ENCODE assay signal across 22 cellular contexts in genomic region chr15:40087095-40087805, GRCh38. TPM values are rescaled to one million over a fixed set of nuclear protein-coding genes. Genes with fewer than 3 reads are reported as not detected.
A peak's percentile ranks its signal among the peaks of the same experiment; 100 is the strongest.
DNase-seq lines count a peak whose midpoint lies in the region; ATAC-seq, FAIRE-seq and TF ChIP-seq lines count a peak whose summit lies in the region.
"Had no signal": no experiment of that assay in that cellular context is flagged by ENCODE, and none has a peak within 500 bp of the region (broad histone marks: within the 10 kb centered on the region; RNA-seq: fewer than 3 reads in every experiment).

No MANE protein-coding gene starts in this region.

- peak overlapping the region in 1 of 2 experiments; percentile 8; a peak in 1 of 4 replicates for H3K9ac ChIP-seq in K562 (ENCODE audit: insufficient read depth in 1 of 2, low read depth in 2 of 2, low read length in 2 of 2)
- no peak overlapping the region for H3K9ac ChIP-seq in neural progenitor cell

- TF ChIP-seq POLR2A in K562 (conservative IDR thresholded peaks at IDR 0.05), result no peak
- no peak for TF ChIP-seq POLR2A in uterus (IDR thresholded peaks at IDR 0.05)

- no peak for ATAC-seq in left ventricle myocardium superior
- no peak for ATAC-seq in K562
- no peak for ATAC-seq in GM21528 (IDR thresholded peaks at IDR 0.05; ENCODE audit: low FRiP score, unreplicated experiment)
- no peak for ATAC-seq in GM19351 (IDR thresholded peaks at IDR 0.05; ENCODE audit: unreplicated experiment)
- ATAC-seq: left lung had no signal

- intact Hi-C loops in left ventricle myocardium superior (cut with micrococcal nuclease) (no loop called here), K562 (cut with micrococcal nuclease) (no loop called here), uterus (cut with DNase I; ENCODE audit: low total_unique reads) (no loop called here)

- H3K4me2 ChIP-seq in K562 (ENCODE audit: insufficient read depth, low read length) (no peak overlapping the region), neural progenitor cell (peak overlapping the region; percentile 39)
- H3K4me2 ChIP-seq: A549 had no signal

- POLR2A ChIA-PET in K562 (lab: Yijun Ruan, JAX), result interaction anchor here (0.6 to 3.8 kb wide), 8 partner anchors 9 to 407 kb away, joined by 3 to 22 read pairs (median 4); no protein-coding TSS in a partner anchor

- H3K9me3 Mint-ChIP-seq in neural progenitor cell, result no peaks in the 10 kb centered on the region
- H3K9me3 Mint-ChIP-seq: activated CD4-positive, alpha-beta memory T cell treated with anti-CD3 and anti-CD28 coated beads, Interleukin-2, amount 10 ng/mL, durations not matched to agents 7 days and 5 days; T-helper 1 cell treated with Interleukin-12 subunit alpha and Interleukin-12 subunit beta and Interleukin-4 antibody, amounts not matched to agents 30 μg/mL and 1 μg/mL, for 36 hours had no signal

- TF ChIP-seq RAD21 in K562 (CRISPR knock-in tag; conservative IDR thresholded peaks at IDR 0.05 in 1 of 2, IDR thresholded peaks at IDR 0.05 in 1 of 2), result no peak

- peak overlapping the region; percentile 91 for H3K27ac Mint-ChIP-seq in neural progenitor cell
- H3K27ac Mint-ChIP-seq: activated CD4-positive, alpha-beta memory T cell treated with anti-CD3 and anti-CD28 coated beads, Interleukin-2, amount 10 ng/mL, durations not matched to agents 7 days and 5 days; T-helper 1 cell treated with Interleukin-12 subunit alpha and Interleukin-12 subunit beta and Interleukin-4 antibody, amounts not matched to agents 30 μg/mL and 1 μg/mL, for 36 hours had no signal

- H3F3A ChIP-seq in neural progenitor cell (ENCODE audit: low read depth), result peaks cover 46% of the 10 kb centered on the region

- H3K27me3 ChIP-seq in cardiac muscle cell (no peaks in the 10 kb centered on the region), K562 (ENCODE audit: control insufficient read depth in 2 of 2, insufficient read depth in 2 of 2, low read length in 2 of 2) (no peaks in the 10 kb centered on the region), neural progenitor cell (peaks cover 48% of the 10 kb centered on the region), uterus (no peaks in the 10 kb centered on the region)
- H3K27me3 ChIP-seq: left lung, stomach had no signal

- CTCF ChIA-PET in K562 (lab: Yijun Ruan, JAX; ENCODE audit: low intra/inter-chr PET ratio), result no interaction called here

- H3K4me1 Mint-ChIP-seq in neural progenitor cell, result peaks cover 96% of the 10 kb centered on the region

- in situ Hi-C loops in K562 (cut with MboI), result no loop called here

- no peaks in the 10 kb centered on the region for H3K9me1 ChIP-seq in K562 (ENCODE audit: control insufficient read depth, insufficient read depth, low read length)

- H3K4me1 ChIP-seq in cardiac muscle cell (ENCODE audit: low read depth), result peaks cover 67% of the 10 kb centered on the region
- H3K4me1 ChIP-seq in K562 (replicated peaks in 1 of 2; ENCODE audit: control insufficient read depth in 2 of 2, insufficient read depth in 2 of 2, low read length in 2 of 2), result peaks cover 27 to 33% of the 10 kb centered on the region in 2 experiments
- peaks cover 59% of the 10 kb centered on the region for H3K4me1 ChIP-seq in neural progenitor cell
- peaks cover 17 to 24% of the 10 kb centered on the region in 2 donors for H3K4me1 ChIP-seq in uterus

- peaks cover 12% of the 10 kb centered on the region for H3K36me3 Mint-ChIP-seq in neural progenitor cell

- TF ChIP-seq EP300 in K562 (IDR thresholded peaks at IDR 0.05; ENCODE audit: low read length), result no peak

- H3K36me3 ChIP-seq in cardiac muscle cell, result no peaks in the 10 kb centered on the region
- no peaks in the 10 kb centered on the region for H3K36me3 ChIP-seq in K562 (ENCODE audit: control insufficient read depth, insufficient read depth, low read length)
- no peaks in the 10 kb centered on the region for H3K36me3 ChIP-seq in neural progenitor cell
- no peaks in the 10 kb centered on the region for H3K36me3 ChIP-seq in uterus

- H3K4me3 Mint-ChIP-seq in neural progenitor cell, result peak overlapping the region; percentile 52
- H3K4me3 Mint-ChIP-seq: activated CD4-positive, alpha-beta memory T cell treated with anti-CD3 and anti-CD28 coated beads, Interleukin-2, amount 10 ng/mL, durations not matched to agents 7 days and 5 days; CD14-positive monocyte; T-helper 1 cell treated with Interleukin-12 subunit alpha and Interleukin-12 subunit beta and Interleukin-4 antibody, amounts not matched to agents 30 μg/mL and 1 μg/mL, for 36 hours had no signal

- no peak overlapping the region for H3K4me3 ChIP-seq in cardiac muscle cell
- no peak overlapping the region for H3K4me3 ChIP-seq in K562
- H3K4me3 ChIP-seq in neural progenitor cell, result no peak overlapping the region
- H3K4me3 ChIP-seq in uterus, result no peak overlapping the region
- H3K4me3 ChIP-seq in foreskin fibroblast (ENCODE audit: low read depth in 1 of 2, low read length in 2 of 2), result no peak overlapping the region
- H3K4me3 ChIP-seq: A549, left lung, stomach had no signal

- H3K27me3 Mint-ChIP-seq in neural progenitor cell (ENCODE audit: insufficient read depth, low read depth), result peaks cover 7% of the 10 kb centered on the region

- H4K20me1 ChIP-seq in K562 (replicated peaks; ENCODE audit: control insufficient read depth, insufficient read depth, low read length) (no peaks in the 10 kb centered on the region), neural progenitor cell (ENCODE audit: low read depth) (peaks cover 48% of the 10 kb centered on the region)

- 46% methylated on average over 14 of the region's 14 CpGs for WGBS in K562 (ENCODE audit: insufficient coverage, low coverage, missing lambda C conversion rate)

- no TSS peak for BruUV-seq in K562 (replicated peaks; lab: Mats Ljungman, UMichigan)

- H3K27ac ChIP-seq in cardiac muscle cell (peak overlapping the region; percentile 96), K562 (ENCODE audit: extremely low read depth, low read depth, low read length) (no peak overlapping the region), neural progenitor cell (no peak overlapping the region), uterus (peak overlapping the region; percentile 5 to 95)
- H3K27ac ChIP-seq: left lung had no signal

- no peak for FAIRE-seq in K562 (lab: Jason Lieb, UNC)
- FAIRE-seq: A549, urothelium cell line had no signal

- H3K9me3 ChIP-seq in cardiac muscle cell (ENCODE audit: low read depth), result no peaks in the 10 kb centered on the region
- no peaks in the 10 kb centered on the region for H3K9me3 ChIP-seq in K562 (replicated peaks; ENCODE audit: control insufficient read depth, insufficient read depth, low read depth, low read length)
- no peaks in the 10 kb centered on the region for H3K9me3 ChIP-seq in neural progenitor cell (ENCODE audit: low read depth)
- H3K9me3 ChIP-seq in uterus, result no peaks in the 10 kb centered on the region
- H3K9me3 ChIP-seq: A549, left lung, stomach had no signal

- DNase-seq in cardiac muscle cell (ENCODE audit: low read depth in 1 of 2, low spot score in 1 of 2) (no peak), left ventricle myocardium superior (no peak), K562 (ENCODE audit: extremely low read depth in 1 of 4, low spot score in 3 of 4) (no peak), neural progenitor cell (ENCODE audit: low spot score) (peak; percentile 44), uterus (no peak), foreskin fibroblast (no peak)
- DNase-seq: activated CD4-positive, alpha-beta memory T cell treated with anti-CD3 and anti-CD28 coated beads, Interleukin-2, amount 10 ng/mL, durations not matched to agents 7 days and 5 days; amniotic stem cell; effector CD8-positive, alpha-beta T cell; Kasumi-1; NCI-H1092; NCI-H2029 treated with DMSO at 0.1 percent for 48 hours; SHP77 treated with DMSO at 0.1 percent for 48 hours; stimulated activated CD4-positive, alpha-beta T cell treated with anti-CD3 and anti-CD28 coated beads, Interleukin-2, amount 100 ng/mL, for 48 hours; stomach had no signal

- no peak overlapping the region for H2AFZ ChIP-seq in K562 (ENCODE audit: low read depth, low read length)
- no peak overlapping the region for H2AFZ ChIP-seq in neural progenitor cell (replicated peaks)

- TF ChIP-seq CTCF in cardiac muscle cell (IDR thresholded peaks at IDR 0.05; ENCODE audit: low read depth, low read length) (no peak), K562 (IDR thresholded peaks at IDR 0.05 in 2 of 3, conservative IDR thresholded peaks at IDR 0.05 in 1 of 3; ENCODE audit: insufficient read depth in 2 of 3, low read depth in 1 of 3, low read length in 3 of 3) (no peak), neural progenitor cell (IDR thresholded peaks at IDR 0.05) (no peak), uterus (IDR thresholded peaks at IDR 0.05) (no peak), foreskin fibroblast (IDR thresholded peaks at IDR 0.05; ENCODE audit: low read depth, low read length) (no peak)

- no peaks in the 10 kb centered on the region for H3K79me2 ChIP-seq in K562 (ENCODE audit: control insufficient read depth, insufficient read depth, low read length)
- no peaks in the 10 kb centered on the region for H3K79me2 ChIP-seq in neural progenitor cell (ENCODE audit: low read depth)

RNA-seq across cellular contexts. Expression of gene BMF, which starts 21.4 kb away (rescaled TPM):
- total RNA-seq in cardiac muscle cell, result 29.8 and 56.1 TPM in 2 replicates
- 8.1 and 26.0 TPM in 2 replicates for polyA plus RNA-seq in cardiac muscle cell
- total RNA-seq in left ventricle myocardium superior, result 3.2 TPM
- 0.58 and 3.5 TPM in 2 replicates for total RNA-seq in K562 (2011; cell fraction: chromatin; rRNA removed; ENCODE audit: low replicate concordance)
- total RNA-seq in K562 (2011; cell fraction: nucleolus; rRNA removed), result 2.5 and 2.8 TPM in 2 replicates
- total RNA-seq in K562 (2011; cell fraction: nucleoplasm; rRNA removed), result 0.81 and 1.7 TPM in 2 replicates
- 0.41 and 0.59 TPM in 2 replicates for total RNA-seq in K562 (2014; rRNA removed)
- total RNA-seq in K562 (2014; rRNA removed; fragmentation: Illumina TruSeq; extraction: Trizol), result 0.25 and 0.32 TPM in 2 replicates
- total RNA-seq in K562 (2015; rRNA removed; fragmentation: Illumina TruSeq; extraction: Trizol), result 0.19 and 0.29 TPM in 2 replicates
- 0.56 and 0.91 TPM in 2 replicates for total RNA-seq in K562 (2021)
- polyA plus RNA-seq in K562 (2011; rRNA removed), result 0.35 and 0.59 TPM in 2 replicates
- polyA plus RNA-seq in K562 (2011; cell fraction: cytosol; rRNA removed), result 0.49 and 0.56 TPM in 2 replicates
- 0.76 and 0.92 TPM in 2 replicates for polyA plus RNA-seq in K562 (2011; cell fraction: nucleus; rRNA removed)
- 0.53 and 3.8 TPM in 2 replicates for polyA plus RNA-seq in K562 (2012)
- polyA plus RNA-seq in K562 (2014; fragmentation: Illumina TruSeq; extraction: Trizol), result 0.52 and 0.87 TPM in 2 replicates
- polyA plus RNA-seq in K562 (2014; fragmentation: Nextera tagmentation; extraction: Ambion mirVana), result not detected
- polyA plus RNA-seq in K562 (2014; rRNA removed), result 0.82 and 0.86 TPM in 2 replicates
- polyA minus RNA-seq in K562 (2011; rRNA and poly(A)+ RNA removed), result 0.54 and 1.1 TPM in 2 replicates
- polyA minus RNA-seq in K562 (2011; cell fraction: cytosol; rRNA and poly(A)+ RNA removed), result 1.2 TPM in 1 of 2 replicates, not detected in the other
- 0.40 and 1.00 TPM in 2 replicates for polyA minus RNA-seq in K562 (2011; cell fraction: nucleus; rRNA and poly(A)+ RNA removed)
- total RNA-seq in neural progenitor cell (ENCODE audit: low replicate concordance), result 8.0 and 12.1 TPM in 2 replicates
- total RNA-seq in uterus, result 10 to 100 TPM in 3 of 4 donors, 1 to 10 TPM in 1; 7.1 to 46.2 (median 22.6) TPM

RNA-seq across cellular contexts. Expression of gene SRP14, which starts 48.3 kb away (rescaled TPM):
- total RNA-seq in cardiac muscle cell (691 and 719 TPM in 2 replicates), left ventricle myocardium superior (235 TPM), K562 (2014; rRNA removed) (409 and 442 TPM in 2 replicates), K562 (2014; rRNA removed; fragmentation: Illumina TruSeq; extraction: Trizol) (165 and 189 TPM in 2 replicates), K562 (2015; rRNA removed; fragmentation: Illumina TruSeq; extraction: Trizol) (167 and 189 TPM in 2 replicates), K562 (2021) (155 and 161 TPM in 2 replicates), neural progenitor cell (ENCODE audit: low replicate concordance) (250 and 461 TPM in 2 replicates), uterus (100 to 1,000 TPM; 142 to 485 (median 230) TPM)
- polyA plus RNA-seq in cardiac muscle cell (1,163 and 1,525 TPM in 2 replicates), K562 (2011; rRNA removed) (353 and 402 TPM in 2 replicates), K562 (2014; fragmentation: Illumina TruSeq; extraction: Trizol) (314 and 378 TPM in 2 replicates), K562 (2014; fragmentation: Nextera tagmentation; extraction: Ambion mirVana) (1,000 to 10,000 TPM; 1,071 to 1,097 TPM), K562 (2014; rRNA removed) (657 and 689 TPM in 2 replicates)
- total RNA-seq in K562 (2011; cell fraction: chromatin; rRNA removed; ENCODE audit: low replicate concordance), result 30.2 and 39.1 TPM in 2 replicates
- 32.4 and 37.0 TPM in 2 replicates for total RNA-seq in K562 (2011; cell fraction: nucleolus; rRNA removed)
- 49.5 and 55.9 TPM in 2 replicates for total RNA-seq in K562 (2011; cell fraction: nucleoplasm; rRNA removed)
- 142 and 212 TPM in 2 replicates for polyA plus RNA-seq in K562 (2011; cell fraction: cytosol; rRNA removed)
- polyA plus RNA-seq in K562 (2011; cell fraction: nucleus; rRNA removed), result 80.9 and 136 TPM in 2 replicates
- 199 and 317 TPM in 2 replicates for polyA plus RNA-seq in K562 (2012)
- 128 and 133 TPM in 2 replicates for polyA minus RNA-seq in K562 (2011; rRNA and poly(A)+ RNA removed)
- polyA minus RNA-seq in K562 (2011; cell fraction: cytosol; rRNA and poly(A)+ RNA removed), result 40.4 and 48.7 TPM in 2 replicates
- 28.3 and 45.9 TPM in 2 replicates for polyA minus RNA-seq in K562 (2011; cell fraction: nucleus; rRNA and poly(A)+ RNA removed)

Comparison
In these comparisons a context has a peak if more than half of its experiments do, and no peak if none do; other contexts are left out.
1. H3K27ac ChIP-seq: peak in cardiac muscle cell (single experiment) and uterus (2 of 2); none in K562 (single experiment) and neural progenitor cell (single experiment).